ENCODE assay signal across 10 cellular contexts in the genomic region with DNA sequence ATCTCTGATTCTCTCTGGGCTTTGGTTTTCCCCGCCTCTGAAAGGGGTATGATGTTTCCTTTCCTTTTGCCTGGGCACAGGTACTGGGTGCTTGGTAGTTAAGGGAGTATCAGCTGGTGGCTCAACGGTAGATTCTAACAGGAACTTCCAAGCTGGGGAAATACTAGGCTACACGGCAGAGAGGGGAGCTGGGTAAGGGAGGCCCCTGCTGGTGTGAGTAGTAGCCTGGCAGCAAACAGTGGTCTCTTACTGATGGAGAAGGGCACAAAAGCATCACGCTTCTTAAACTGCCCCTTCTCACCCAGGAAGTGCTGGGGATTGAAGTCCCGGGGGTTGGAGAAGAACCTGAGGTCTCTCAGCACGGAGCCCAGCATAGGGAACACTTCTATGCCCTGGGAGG. TPM values are rescaled to one million over a fixed set of nuclear protein-coding genes. Genes with fewer than 3 reads are reported as not detected.
DNase-seq lines count a peak whose midpoint lies in the region; ATAC-seq lines count a peak whose summit lies in the region.
"Had no signal": no experiment of that assay in that cellular context is flagged by ENCODE, and none has a peak within 500 bp of the region (broad histone marks: within the 10 kb centered on the region; RNA-seq: fewer than 3 reads in every experiment).

No MANE protein-coding gene starts in this region.

- peak; percentile 71 for DNase-seq in activated naive CD4-positive, alpha-beta T cell treated with anti-CD3 and anti-CD28 coated beads for 36 hours
- DNase-seq in activated naive CD4-positive, alpha-beta T cell treated with anti-CD3 and anti-CD28 coated beads, Interleukin-2, amount 50 U/mL, for 16 hours = no peak
- DNase-seq in NOMO-1 treated with DMSO at 0.1 percent for 48 hours (lab: John Stamatoyannopoulos, UW; ENCODE audit: unreplicated experiment) (peak; percentile 68), NCI-H524 (lab: John Stamatoyannopoulos, UW) (no peak)
- DNase-seq in effector CD4-positive, alpha-beta T cell = peak; percentile 23
- peak; percentile 10 for DNase-seq in stimulated activated CD8-positive, alpha-beta memory T cell treated with anti-CD3 and anti-CD28 coated beads, Interleukin-12 subunit alpha, Interleukin-12 subunit beta, amount 100 ng/mL, for 1 hour (ENCODE audit: low read depth)
- DNase-seq in effector CD8-positive, alpha-beta T cell (lab: John Stamatoyannopoulos, UW) = no peak

- H3K9me3 Mint-ChIP-seq in activated naive CD4-positive, alpha-beta T cell treated with anti-CD3 and anti-CD28 coated beads for 36 hours = peaks cover 6% of the 10 kb centered on the region

- no peaks in the 10 kb centered on the region for H3K36me3 Mint-ChIP-seq in activated naive CD4-positive, alpha-beta T cell treated with anti-CD3 and anti-CD28 coated beads for 36 hours (ENCODE audit: low read depth)

- H3K27ac Mint-ChIP-seq in activated naive CD4-positive, alpha-beta T cell treated with anti-CD3 and anti-CD28 coated beads for 36 hours = no peak overlapping the region
- H3K27ac Mint-ChIP-seq: H9, T-helper 17 cell had no signal

- no peak for ATAC-seq in HG03280 (IDR thresholded peaks at IDR 0.05; ENCODE audit: unreplicated experiment)

- CTCF ChIA-PET in activated naive CD4-positive, alpha-beta T cell treated with anti-CD3 and anti-CD28 coated beads for 36 hours (lab: Charles Lee) = interaction anchor here (0.6 to 3.0 kb wide), 3 partner anchors 59 to 246 kb away, joined by 3 to 10 read pairs (median 3); partner anchors contain the start of gene CYP2A6

- peaks cover 11% of the 10 kb centered on the region for H3K4me1 Mint-ChIP-seq in activated naive CD4-positive, alpha-beta T cell treated with anti-CD3 and anti-CD28 coated beads for 36 hours (ENCODE audit: low read depth)

- H3K4me3 Mint-ChIP-seq in activated naive CD4-positive, alpha-beta T cell treated with anti-CD3 and anti-CD28 coated beads for 36 hours = peak overlapping the region; percentile 71

- H3K27me3 Mint-ChIP-seq in activated naive CD4-positive, alpha-beta T cell treated with anti-CD3 and anti-CD28 coated beads for 36 hours (ENCODE audit: low read depth) = peaks cover 8% of the 10 kb centered on the region

- intact Hi-C loops in activated naive CD4-positive, alpha-beta T cell treated with anti-CD3 and anti-CD28 coated beads for 36 hours (cut with micrococcal nuclease) = loop anchor here (1.0 to 5.0 kb wide), 5 partner anchors 34 to 247 kb away; partner anchors contain the start of genes ACTMAP and SNRPA

RNA-seq across cellular contexts. Expression of gene CYP2A7, which starts 26.9 kb away (rescaled TPM):
- not detected for total RNA-seq in activated naive CD4-positive, alpha-beta T cell treated with anti-CD3 and anti-CD28 coated beads for 36 hours
- total RNA-seq: H9, T-helper 17 cell had no signal

RNA-seq across cellular contexts. Expression of gene CYP2A6, which starts 58.7 kb away (rescaled TPM):
- total RNA-seq in activated naive CD4-positive, alpha-beta T cell treated with anti-CD3 and anti-CD28 coated beads for 36 hours = not detected
- total RNA-seq: T-helper 17 cell had no signal

Comparison
In these comparisons a context has a peak if more than half of its experiments do, and no peak if none do; other contexts are left out.
1. DNase-seq: peak in activated naive CD4-positive, alpha-beta T cell treated with anti-CD3 and anti-CD28 coated beads for 36 hours (single experiment), NOMO-1 treated with DMSO at 0.1 percent for 48 hours (single experiment), effector CD4-positive, alpha-beta T cell (single experiment) and stimulated activated CD8-positive, alpha-beta memory T cell treated with anti-CD3 and anti-CD28 coated beads, Interleukin-12 subunit alpha, Interleukin-12 subunit beta, amount 100 ng/mL, for 1 hour (single experiment); none in activated naive CD4-positive, alpha-beta T cell treated with anti-CD3 and anti-CD28 coated beads, Interleukin-2, amount 50 U/mL, for 16 hours (single experiment), NCI-H524 (0 of 2) and effector CD8-positive, alpha-beta T cell (single experiment).